In the genomic region with DNA sequence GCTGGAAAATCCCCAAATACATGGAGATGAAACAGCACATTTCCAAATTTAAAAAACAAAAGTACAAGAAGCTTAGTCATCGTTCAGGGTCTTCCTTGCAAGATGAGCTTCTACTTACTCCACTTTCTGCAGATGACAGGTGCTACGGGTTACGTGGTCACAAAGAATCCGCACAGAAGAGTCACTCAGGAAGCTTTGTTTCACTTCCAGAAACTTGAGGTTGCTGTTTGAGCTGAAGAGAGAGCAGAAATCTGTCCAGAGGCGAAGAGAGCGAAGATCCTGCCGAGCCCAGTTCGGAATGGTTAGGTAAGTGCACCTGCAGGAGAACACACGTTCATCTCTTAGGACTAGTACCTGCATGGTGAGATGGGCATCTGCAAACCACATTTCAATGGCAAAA, we compare ENCODE assay signal across 17 cellular contexts. TPM values are rescaled to one million over a fixed set of nuclear protein-coding genes. Genes with fewer than 3 reads are reported as not detected.
A peak's percentile ranks its signal among the peaks of the same experiment; 100 is the strongest.
DNase-seq lines count a peak whose midpoint lies in the region; ATAC-seq and TF ChIP-seq lines count a peak whose summit lies in the region.
"Had no signal": no experiment of that assay in that cellular context is flagged by ENCODE, and none has a peak within 500 bp of the region (broad histone marks: within the 10 kb centered on the region; RNA-seq: fewer than 3 reads in every experiment).

No MANE protein-coding gene starts in this region.

- H3K36me3 Mint-ChIP-seq in activated naive CD8-positive, alpha-beta T cell treated with anti-CD3 and anti-CD28 coated beads, Interleukin-2, amount 10 ng/mL, durations not matched to agents 7 days and 5 days = no peaks in the 10 kb centered on the region
- H3K36me3 Mint-ChIP-seq in activated naive CD8-positive, alpha-beta T cell treated with anti-CD3 and anti-CD28 coated beads for 36 hours = no peaks in the 10 kb centered on the region
- H3K36me3 Mint-ChIP-seq: brain had no signal

- DNase-seq in activated naive CD8-positive, alpha-beta T cell treated with anti-CD3 and anti-CD28 coated beads, Interleukin-2, amount 10 ng/mL, durations not matched to agents 7 days and 5 days = peak; percentile 34
- DNase-seq in activated naive CD8-positive, alpha-beta T cell treated with anti-CD3 and anti-CD28 coated beads for 36 hours = no peak
- DNase-seq in RPMI8226 = peak; percentile 93
- no peak for DNase-seq in omental fat pad (ENCODE audit: low spot score)
- no peak for DNase-seq in NCI-H774 (lab: John Stamatoyannopoulos, UW)
- DNase-seq: activated T-cell treated with anti-CD3 and anti-CD28 coated beads, Interleukin-2, amount 50 U/mL, for 1 hour; effector memory CD4-positive, alpha-beta T cell; foreskin fibroblast; mucosa of descending colon; NCI-H1436; NCI-H526; psoas muscle had no signal

- no peak for TF ChIP-seq CTCF in omental fat pad (IDR thresholded peaks at IDR 0.05)

- H3K27ac Mint-ChIP-seq in activated naive CD8-positive, alpha-beta T cell treated with anti-CD3 and anti-CD28 coated beads, Interleukin-2, amount 10 ng/mL, durations not matched to agents 7 days and 5 days = peak overlapping the region; percentile 79
- H3K27ac Mint-ChIP-seq in activated naive CD8-positive, alpha-beta T cell treated with anti-CD3 and anti-CD28 coated beads for 36 hours = no peak overlapping the region
- H3K27ac Mint-ChIP-seq: brain had no signal

- POLR2A ChIA-PET in activated naive CD8-positive, alpha-beta T cell treated with anti-CD3 and anti-CD28 coated beads, Interleukin-2, amount 10 ng/mL, durations not matched to agents 7 days and 5 days (lab: Charles Lee) = interaction anchor here (0.6 to 1.2 kb wide), 5 partner anchors 9 to 453 kb away, joined by 3 to 6 read pairs (median 3); no protein-coding TSS in a partner anchor

- peak overlapping the region; percentile 47 for H3K4me3 Mint-ChIP-seq in activated naive CD8-positive, alpha-beta T cell treated with anti-CD3 and anti-CD28 coated beads, Interleukin-2, amount 10 ng/mL, durations not matched to agents 7 days and 5 days
- no peak overlapping the region for H3K4me3 Mint-ChIP-seq in activated naive CD8-positive, alpha-beta T cell treated with anti-CD3 and anti-CD28 coated beads for 36 hours
- H3K4me3 Mint-ChIP-seq: brain had no signal

- peaks cover 13% of the 10 kb centered on the region for H3K4me1 Mint-ChIP-seq in activated naive CD8-positive, alpha-beta T cell treated with anti-CD3 and anti-CD28 coated beads, Interleukin-2, amount 10 ng/mL, durations not matched to agents 7 days and 5 days
- peaks cover 5% of the 10 kb centered on the region for H3K4me1 Mint-ChIP-seq in activated naive CD8-positive, alpha-beta T cell treated with anti-CD3 and anti-CD28 coated beads for 36 hours
- H3K4me1 Mint-ChIP-seq: brain had no signal

- peak; percentile 70 for ATAC-seq in activated naive CD8-positive, alpha-beta T cell treated with anti-CD3 and anti-CD28 coated beads, Interleukin-2, amount 10 ng/mL, durations not matched to agents 7 days and 5 days (ENCODE audit: low read depth)
- ATAC-seq in HG02759 (IDR thresholded peaks at IDR 0.05; ENCODE audit: unreplicated experiment) (peak; percentile 57), HG03095 (IDR thresholded peaks at IDR 0.05; ENCODE audit: unreplicated experiment) (no peak), omental fat pad (ENCODE audit: low FRiP score) (no peak), GM18517 (IDR thresholded peaks at IDR 0.05; ENCODE audit: unreplicated experiment) (no peak)
- ATAC-seq: mucosa of descending colon, psoas muscle had no signal

- peaks cover 3% of the 10 kb centered on the region for H3K9me3 Mint-ChIP-seq in activated naive CD8-positive, alpha-beta T cell treated with anti-CD3 and anti-CD28 coated beads, Interleukin-2, amount 10 ng/mL, durations not matched to agents 7 days and 5 days
- no peaks in the 10 kb centered on the region for H3K9me3 Mint-ChIP-seq in activated naive CD8-positive, alpha-beta T cell treated with anti-CD3 and anti-CD28 coated beads for 36 hours

- peaks cover 32% of the 10 kb centered on the region for H3K27me3 Mint-ChIP-seq in activated naive CD8-positive, alpha-beta T cell treated with anti-CD3 and anti-CD28 coated beads, Interleukin-2, amount 10 ng/mL, durations not matched to agents 7 days and 5 days
- H3K27me3 Mint-ChIP-seq in activated naive CD8-positive, alpha-beta T cell treated with anti-CD3 and anti-CD28 coated beads for 36 hours = peaks cover 24% of the 10 kb centered on the region

RNA-seq across cellular contexts. Expression of gene NLRP7, which starts 9.4 kb away (rescaled TPM):
- not detected for total RNA-seq in activated naive CD8-positive, alpha-beta T cell treated with anti-CD3 and anti-CD28 coated beads, Interleukin-2, amount 10 ng/mL, durations not matched to agents 7 days and 5 days
- total RNA-seq in activated naive CD8-positive, alpha-beta T cell treated with anti-CD3 and anti-CD28 coated beads for 36 hours = not detected
- total RNA-seq in omental fat pad = not detected
- total RNA-seq: psoas muscle, SJSA1 had no signal

RNA-seq across cellular contexts. Expression of gene NLRP2, which starts 28.2 kb away (rescaled TPM):
- total RNA-seq in activated naive CD8-positive, alpha-beta T cell treated with anti-CD3 and anti-CD28 coated beads, Interleukin-2, amount 10 ng/mL, durations not matched to agents 7 days and 5 days = 10 to 100 TPM; 39.3 to 47.7 TPM
- 10 to 100 TPM; 19.9 to 20.8 TPM for total RNA-seq in activated naive CD8-positive, alpha-beta T cell treated with anti-CD3 and anti-CD28 coated beads for 36 hours
- total RNA-seq in omental fat pad = 1 to 10 TPM in 2 of 4 donors, not detected in 2; 2.4 TPM
- total RNA-seq: SJSA1 had no signal

RNA-seq across cellular contexts. Expression of gene NCR1, which starts 32.0 kb away (rescaled TPM):
- total RNA-seq in activated naive CD8-positive, alpha-beta T cell treated with anti-CD3 and anti-CD28 coated beads, Interleukin-2, amount 10 ng/mL, durations not matched to agents 7 days and 5 days = under 1 TPM; 0.34 to 0.50 TPM
- total RNA-seq in activated naive CD8-positive, alpha-beta T cell treated with anti-CD3 and anti-CD28 coated beads for 36 hours = under 1 TPM in 1 of 2 experiments, not detected in 1; 0.43 TPM
- 1 to 10 TPM in 1 of 4 donors, under 1 TPM in 1, not detected in 2; 0.72 to 2.3 TPM for total RNA-seq in omental fat pad
- total RNA-seq: SJSA1 had no signal

Comparison
In these comparisons a context has a peak if more than half of its experiments do, and no peak if none do; other contexts are left out.
1. DNase-seq: peak in activated naive CD8-positive, alpha-beta T cell treated with anti-CD3 and anti-CD28 coated beads, Interleukin-2, amount 10 ng/mL, durations not matched to agents 7 days and 5 days (single experiment) and RPMI8226 (single experiment); none in activated naive CD8-positive, alpha-beta T cell treated with anti-CD3 and anti-CD28 coated beads for 36 hours (single experiment), omental fat pad (single experiment) and NCI-H774 (single experiment).
2. ATAC-seq: peak in activated naive CD8-positive, alpha-beta T cell treated with anti-CD3 and anti-CD28 coated beads, Interleukin-2, amount 10 ng/mL, durations not matched to agents 7 days and 5 days (single experiment) and HG02759 (single experiment); none in HG03095 (single experiment), omental fat pad (single experiment) and GM18517 (single experiment).
3. RNA of gene NLRP2, which starts 28.2 kb away (total RNA-seq): 39.3 to 47.7 TPM in activated naive CD8-positive, alpha-beta T cell treated with anti-CD3 and anti-CD28 coated beads, Interleukin-2, amount 10 ng/mL, durations not matched to agents 7 days and 5 days and 19.9 to 20.8 TPM in activated naive CD8-positive, alpha-beta T cell treated with anti-CD3 and anti-CD28 coated beads for 36 hours; 2.4 TPM in omental fat pad; every median in the first group is over 4 times any median in the second.